8 cellular contexts compared by ENCODE assay signal in genomic region chr2:190468354-190468753, GRCh38.
DNase-seq lines count a peak whose midpoint lies in the region; ATAC-seq, FAIRE-seq and TF ChIP-seq lines count a peak whose summit lies in the region.
"Not testable (repeated sequence)": the region's sequence is repeated elsewhere in the genome, so short reads cannot be mapped to it uniquely, and the experiment has no call there.

No MANE protein-coding gene starts in this region.

- WGBS in adrenal gland, 4 donors, result 82 to 100% (median 92%) methylated on average over 1 of the region's 1 CpG
- WGBS in HepG2 (ENCODE audit: low lambda C conversion rate), result 82% methylated on average over 1 of the region's 1 CpG
- WGBS in thyroid gland, 2 donors, result 41 to 52% methylated on average over 1 of the region's 1 CpG

- H3K4me2 ChIP-seq in BLaER1 treated with 17β-estradiol and CSF1 and Interleukin-3, amounts not matched to agents 10 nM and 100 nM, result peak overlapping the region in 9 of 11 experiments; percentile 16 to 56 (median 53); a peak in 12 of 22 replicates
- H3K4me2 ChIP-seq in HepG2 (ENCODE audit: low read depth, low read length), result not testable (repeated sequence)
- peak overlapping the region; percentile 61 for H3K4me2 ChIP-seq in parathyroid adenoma (ENCODE audit: low read length)

- not testable (repeated sequence) for H4K20me1 ChIP-seq in BLaER1 treated with 17β-estradiol and CSF1 and Interleukin-3, amounts not matched to agents 10 nM and 100 nM; HepG2 (ENCODE audit: insufficient read depth, low read length)

- H3K79me2 ChIP-seq in HepG2 (ENCODE audit: insufficient read depth, low read length), result not testable (repeated sequence)
- peaks cover 36% of the 10 kb centered on the region for H3K79me2 ChIP-seq in parathyroid adenoma

- H3K4me1 ChIP-seq in BLaER1 treated with 17β-estradiol and CSF1 and Interleukin-3, amounts not matched to agents 10 nM and 100 nM, result peaks cover 19 to 34% (median 27%) of the 10 kb centered on the region in 10 experiments
- H3K4me1 ChIP-seq in HEK293 (ENCODE audit: control insufficient read depth, insufficient read depth, low read length) (peaks cover 34% of the 10 kb centered on the region), SJSA1 (replicated peaks) (peaks cover 61% of the 10 kb centered on the region), adrenal gland (replicated peaks in 1 of 2) (peaks cover 44 to 54% of the 10 kb centered on the region in 2 donors), HepG2 (ENCODE audit: insufficient read depth, low read length) (peaks cover 26% of the 10 kb centered on the region), parathyroid adenoma (peaks cover 36% of the 10 kb centered on the region), thyroid gland (peaks cover 25 to 44% of the 10 kb centered on the region in 2 donors)

- H2AFZ ChIP-seq in HepG2 (ENCODE audit: low read length); parathyroid adenoma: not testable (repeated sequence)

- not testable (repeated sequence) for BruUV-seq in HepG2 (replicated peaks; lab: Mats Ljungman, UMichigan)

- intact Hi-C loops in adrenal gland (cut with DNase I); HepG2 (cut with micrococcal nuclease; ENCODE audit: unreplicated experiment); thyroid gland (cut with DNase I): not testable (repeated sequence)
- intact Hi-C loops in dorsolateral prefrontal cortex (cut with DNase I), result loop anchor here in 1 of 2 donors (5.0 kb wide), 1 partner anchor 56 kb away; no protein-coding TSS in a partner anchor

- POLR2A ChIA-PET in HEK293 (lab: Yijun Ruan, JAX); HepG2 (lab: Yijun Ruan, JAX): not testable (repeated sequence)

- in situ Hi-C loops in HepG2 (cut with HindIII; ENCODE audit: extremely low pct_ligation_motif_present, low pct_unique_long_range_greater_than_20kb), result not testable (repeated sequence)

- DNase-seq in SJSA1 (ENCODE audit: low read depth in 1 of 2, low spot score in 2 of 2); adrenal gland; dorsolateral prefrontal cortex; HepG2 (ENCODE audit: low spot score); thyroid gland: not testable (repeated sequence)

- FAIRE-seq in HepG2 (lab: Jason Lieb, UNC), result not testable (repeated sequence)

- not testable (repeated sequence) for TF ChIP-seq EP300 in HepG2 (IDR thresholded peaks at IDR 0.05; ENCODE audit: low read depth in 2 of 2, low read length in 2 of 2); HepG2 (CRISPR knock-in tag; IDR thresholded peaks at IDR 0.05; ENCODE audit: borderline replicate concordance)

- TF ChIP-seq RAD21 in HepG2 (CRISPR knock-in tag; IDR thresholded peaks at IDR 0.05), result not testable (repeated sequence)

- H3K36me3 ChIP-seq in BLaER1 treated with 17β-estradiol and CSF1 and Interleukin-3, amounts not matched to agents 10 nM and 100 nM, result peaks cover 7 to 15% (median 9%) of the 10 kb centered on the region in 11 experiments; a peak in 14 of 22 replicates
- not testable (repeated sequence) for H3K36me3 ChIP-seq in HEK293 (ENCODE audit: control insufficient read depth in 2 of 2, insufficient read depth in 1 of 2, low read length in 2 of 2); SJSA1; adrenal gland (replicated peaks in 1 of 2); HepG2 (replicated peaks in 1 of 2; ENCODE audit: control insufficient read depth in 1 of 2, insufficient read depth in 2 of 2, low read length in 2 of 2); parathyroid adenoma (ENCODE audit: control insufficient read depth, insufficient read depth, low read length); thyroid gland

- peaks cover 4 to 10% (median 9%) of the 10 kb centered on the region in 11 experiments; a peak in 14 of 22 replicates for H3K9me3 ChIP-seq in BLaER1 treated with 17β-estradiol and CSF1 and Interleukin-3, amounts not matched to agents 10 nM and 100 nM (replicated peaks in 1 of 11)
- not testable (repeated sequence) for H3K9me3 ChIP-seq in HEK293 (ENCODE audit: control insufficient read depth, insufficient read depth, low read depth, low read length); SJSA1 (replicated peaks); adrenal gland (replicated peaks in 1 of 3); HepG2 (ENCODE audit: low read length); parathyroid adenoma (ENCODE audit: control insufficient read depth, low read length); thyroid gland

- CTCF ChIA-PET in HEK293 (lab: Yijun Ruan, JAX), result interaction anchor here (1.2 kb wide), 1 partner anchor 118 kb away, joined by 7 read pairs; no protein-coding TSS in a partner anchor
- CTCF ChIA-PET in HepG2 (lab: Yijun Ruan, JAX; ENCODE audit: low intra/inter-chr PET ratio, low total read pairs), result not testable (repeated sequence)

- H3K9ac ChIP-seq in BLaER1 treated with 17β-estradiol and CSF1 and Interleukin-3, amounts not matched to agents 10 nM and 100 nM; HepG2 (ENCODE audit: insufficient read depth, low read depth, low read length); parathyroid adenoma: not testable (repeated sequence)

- peak overlapping the region in 3 of 11 experiments; percentile 21 to 60 (median 60); a peak in 4 of 22 replicates for H3K27ac ChIP-seq in BLaER1 treated with 17β-estradiol and CSF1 and Interleukin-3, amounts not matched to agents 10 nM and 100 nM
- peak overlapping the region; percentile 75 for H3K27ac ChIP-seq in HEK293 (ENCODE audit: extremely low read depth, low read depth, low read length)
- H3K27ac ChIP-seq in SJSA1, result peak overlapping the region; percentile 69
- peak overlapping the region in 4 of 5 donors; percentile 57 to 82 (median 72) for H3K27ac ChIP-seq in adrenal gland
- peak overlapping the region; percentile 19 to 92 (median 85) for H3K27ac ChIP-seq in dorsolateral prefrontal cortex
- H3K27ac ChIP-seq in HepG2 (ENCODE audit: extremely low read length, insufficient read depth, low read length), result not testable (repeated sequence)
- H3K27ac ChIP-seq in parathyroid adenoma, result peak overlapping the region; percentile 97
- H3K27ac ChIP-seq in thyroid gland, result peak overlapping the region; percentile 88 to 96 (median 93)

- not testable (repeated sequence) for ATAC-seq in HepG2

- not testable (repeated sequence) for H3K27me3 ChIP-seq in BLaER1 treated with 17β-estradiol and CSF1 and Interleukin-3, amounts not matched to agents 10 nM and 100 nM; SJSA1 (replicated peaks); adrenal gland; dorsolateral prefrontal cortex; HepG2 (ENCODE audit: control insufficient read depth in 1 of 2, insufficient read depth in 2 of 2, low read length in 2 of 2); parathyroid adenoma (ENCODE audit: control insufficient read depth, insufficient read depth, low read length); thyroid gland

- H3K4me3 ChIP-seq in BLaER1 treated with 17β-estradiol and CSF1 and Interleukin-3, amounts not matched to agents 10 nM and 100 nM; HEK293 (ENCODE audit: low read depth, low read length); SJSA1; adrenal gland; HepG2 (replicated peaks in 1 of 3; ENCODE audit: insufficient read depth in 1 of 3, low read depth in 2 of 3, low read length in 3 of 3); parathyroid adenoma (ENCODE audit: low read depth, low read length); thyroid gland (replicated peaks in 1 of 3): not testable (repeated sequence)
- peak overlapping the region in 3 of 59 donors; percentile 5 to 28 (median 5) for H3K4me3 ChIP-seq in dorsolateral prefrontal cortex

- TF ChIP-seq CTCF in HEK293 (tag by site-specific recombination; IDR thresholded peaks at IDR 0.05); adrenal gland (IDR thresholded peaks at IDR 0.05); dorsolateral prefrontal cortex (IDR thresholded peaks at IDR 0.05 in 54 of 56, conservative IDR thresholded peaks at IDR 0.05 in 2 of 56; ENCODE audit: low read depth in 1 of 56, partially characterized antibody in 56 of 56); HepG2 (CRISPR knock-in tag; IDR thresholded peaks at IDR 0.05); parathyroid adenoma (IDR thresholded peaks at IDR 0.05); thyroid gland (IDR thresholded peaks at IDR 0.05): not testable (repeated sequence)

- TF ChIP-seq POLR2A in adrenal gland (IDR thresholded peaks at IDR 0.05); HepG2 (IDR thresholded peaks at IDR 0.05; ENCODE audit: insufficient read depth in 1 of 2, low read depth in 2 of 2, low read length in 2 of 2); thyroid gland (IDR thresholded peaks at IDR 0.05): not testable (repeated sequence)

TF ChIP-seq in HEK293, 187 proteins besides CTCF, POLR2A, EP300 and RAD21 (continues in another document):
- peak; percentile 85 for TF ChIP-seq ZSCAN16 (tag by site-specific recombination; IDR thresholded peaks at IDR 0.05)
- 0 out of 2 replicates have a peak, but pooled peaks have one; percentile 25 for TF ChIP-seq WT1 (tag by site-specific recombination; IDR thresholded peaks at IDR 0.05)
